Comparison of ENCODE assay signal across 12 cellular contexts in genomic region chr2:69933254-69933828, GRCh38. TPM values are rescaled to one million over a fixed set of nuclear protein-coding genes. Genes with fewer than 3 reads are reported as not detected.
DNase-seq lines count a peak whose midpoint lies in the region; ATAC-seq and TF ChIP-seq lines count a peak whose summit lies in the region.
"Had no signal": no experiment of that assay in that cellular context is flagged by ENCODE, and none has a peak within 500 bp of the region (broad histone marks: within the 10 kb centered on the region; RNA-seq: fewer than 3 reads in every experiment).

No MANE protein-coding gene starts in this region.

- DNase-seq in Right ventricle myocardium superior, result no peak
- DNase-seq in right atrium auricular region (ENCODE audit: low spot score), result no peak
- DNase-seq in activated T-helper 1 cell treated with anti-CD3 and anti-CD28 coated beads, Interleukin-12 subunit alpha, Interleukin-12 subunit beta, Interleukin-2, Interleukin-4 antibody, amounts not matched to agents 30 ng/mL and 10 ng/mL and 1 ng/mL, durations not matched to agents 14 hours and 24 hours and 36 hours (ENCODE audit: low spot score), result no peak
- peak; percentile 15 for DNase-seq in left kidney (ENCODE audit: low read depth, low spot score)
- DNase-seq in NCI-H345 (lab: John Stamatoyannopoulos, UW), result no peak
- no peak for DNase-seq in prostate gland (ENCODE audit: low spot score)
- DNase-seq in NCI-H1048 (lab: John Stamatoyannopoulos, UW), result no peak
- DNase-seq: body of pancreas; COR-L47; stimulated activated CD4-positive, alpha-beta T cell treated with anti-CD3 and anti-CD28 coated beads, Interleukin-15, amount 100 ng/mL, for 24 hours; stimulated activated naive CD8-positive, alpha-beta T cell treated with anti-CD3 and anti-CD28 coated beads, Interleukin-15, amount 100 ng/mL, for 72 hours had no signal

- peaks cover 33% of the 10 kb centered on the region for H3K36me3 ChIP-seq in right atrium auricular region
- peaks cover 0 to 3% of the 10 kb centered on the region in 2 donors for H3K36me3 ChIP-seq in prostate gland

- TF ChIP-seq POLR2A in prostate gland (IDR thresholded peaks at IDR 0.05), result no peak

- H3K27me3 Mint-ChIP-seq in activated T-helper 1 cell treated with anti-CD3 and anti-CD28 coated beads, Interleukin-12 subunit alpha, Interleukin-12 subunit beta, Interleukin-2, Interleukin-4 antibody, amounts not matched to agents 30 ng/mL and 10 ng/mL and 1 ng/mL, durations not matched to agents 14 hours and 24 hours and 36 hours (ENCODE audit: insufficient read depth), result no peaks in the 10 kb centered on the region
- H3K27me3 Mint-ChIP-seq: stimulated activated naive CD8-positive, alpha-beta T cell treated with anti-CD3 and anti-CD28 coated beads, Interleukin-15, amount 100 ng/mL, for 72 hours had no signal

- no peak for TF ChIP-seq CTCF in right atrium auricular region (IDR thresholded peaks at IDR 0.05)
- TF ChIP-seq CTCF in prostate gland (IDR thresholded peaks at IDR 0.05), result no peak

- H3K36me3 Mint-ChIP-seq in activated T-helper 1 cell treated with anti-CD3 and anti-CD28 coated beads, Interleukin-12 subunit alpha, Interleukin-12 subunit beta, Interleukin-2, Interleukin-4 antibody, amounts not matched to agents 30 ng/mL and 10 ng/mL and 1 ng/mL, durations not matched to agents 14 hours and 24 hours and 36 hours (ENCODE audit: low read depth), result peaks cover 43% of the 10 kb centered on the region

- ATAC-seq in Right ventricle myocardium superior (ENCODE audit: poor library complexity) (peak; percentile 59), GM21619 (IDR thresholded peaks at IDR 0.05; ENCODE audit: unreplicated experiment) (no peak)
- ATAC-seq: body of pancreas had no signal

- peak overlapping the region; percentile 41 for H3K27ac Mint-ChIP-seq in activated T-helper 1 cell treated with anti-CD3 and anti-CD28 coated beads, Interleukin-12 subunit alpha, Interleukin-12 subunit beta, Interleukin-2, Interleukin-4 antibody, amounts not matched to agents 30 ng/mL and 10 ng/mL and 1 ng/mL, durations not matched to agents 14 hours and 24 hours and 36 hours

- no peaks in the 10 kb centered on the region for H3K9me3 Mint-ChIP-seq in activated T-helper 1 cell treated with anti-CD3 and anti-CD28 coated beads, Interleukin-12 subunit alpha, Interleukin-12 subunit beta, Interleukin-2, Interleukin-4 antibody, amounts not matched to agents 30 ng/mL and 10 ng/mL and 1 ng/mL, durations not matched to agents 14 hours and 24 hours and 36 hours
- H3K9me3 Mint-ChIP-seq: stimulated activated naive CD8-positive, alpha-beta T cell treated with anti-CD3 and anti-CD28 coated beads, Interleukin-15, amount 100 ng/mL, for 72 hours had no signal

- H3K27ac ChIP-seq in right atrium auricular region, result no peak overlapping the region
- H3K27ac ChIP-seq in prostate gland, result no peak overlapping the region

- H3K4me1 ChIP-seq in right atrium auricular region, result peaks cover 0 to 10% of the 10 kb centered on the region in 2 donors
- no peaks in the 10 kb centered on the region for H3K4me1 ChIP-seq in prostate gland (replicated peaks)

- intact Hi-C loops in Right ventricle myocardium superior (cut with DNase I) (no loop called here), prostate gland (cut with DNase I) (no loop called here)
- intact Hi-C loops in activated T-helper 1 cell treated with anti-CD3 and anti-CD28 coated beads, Interleukin-12 subunit alpha, Interleukin-12 subunit beta, Interleukin-2, Interleukin-4 antibody, amounts not matched to agents 30 ng/mL and 10 ng/mL and 1 ng/mL, durations not matched to agents 14 hours and 24 hours and 36 hours (cut with micrococcal nuclease), result loop anchor here (5.0 kb wide), 1 partner anchor 134 kb away; no protein-coding TSS in a partner anchor

- H3K27me3 ChIP-seq in right atrium auricular region, result no peaks in the 10 kb centered on the region
- H3K27me3 ChIP-seq in prostate gland (replicated peaks; ENCODE audit: insufficient read depth), result no peaks in the 10 kb centered on the region
- H3K27me3 ChIP-seq: body of pancreas had no signal

- no peak overlapping the region for H3K4me3 ChIP-seq in right atrium auricular region
- no peak overlapping the region for H3K4me3 ChIP-seq in prostate gland
- H3K4me3 ChIP-seq: body of pancreas had no signal

- H3K9me3 ChIP-seq in right atrium auricular region, result no peaks in the 10 kb centered on the region
- no peaks in the 10 kb centered on the region for H3K9me3 ChIP-seq in prostate gland
- H3K9me3 ChIP-seq: body of pancreas had no signal

- H3K4me1 Mint-ChIP-seq in activated T-helper 1 cell treated with anti-CD3 and anti-CD28 coated beads, Interleukin-12 subunit alpha, Interleukin-12 subunit beta, Interleukin-2, Interleukin-4 antibody, amounts not matched to agents 30 ng/mL and 10 ng/mL and 1 ng/mL, durations not matched to agents 14 hours and 24 hours and 36 hours (ENCODE audit: low read depth), result peaks cover 41% of the 10 kb centered on the region

- H3K4me3 Mint-ChIP-seq in activated T-helper 1 cell treated with anti-CD3 and anti-CD28 coated beads, Interleukin-12 subunit alpha, Interleukin-12 subunit beta, Interleukin-2, Interleukin-4 antibody, amounts not matched to agents 30 ng/mL and 10 ng/mL and 1 ng/mL, durations not matched to agents 14 hours and 24 hours and 36 hours, result peak overlapping the region; percentile 13

RNA-seq across cellular contexts. Expression of gene MXD1, which starts 18.4 kb away (rescaled TPM):
- total RNA-seq in Right ventricle myocardium superior, result 5.1 TPM
- total RNA-seq in right atrium auricular region, result 1 to 10 TPM; 4.4 to 4.7 TPM
- 16.0 and 18.1 TPM in 2 replicates for total RNA-seq in activated T-helper 1 cell treated with anti-CD3 and anti-CD28 coated beads, Interleukin-12 subunit alpha, Interleukin-12 subunit beta, Interleukin-2, Interleukin-4 antibody, amounts not matched to agents 30 ng/mL and 10 ng/mL and 1 ng/mL, durations not matched to agents 14 hours and 24 hours and 36 hours
- 1 to 10 TPM; 4.2 to 8.0 TPM for total RNA-seq in prostate gland

RNA-seq across cellular contexts. Expression of gene ASPRV1, which starts 28.1 kb away (rescaled TPM):
- total RNA-seq in Right ventricle myocardium superior (0.78 TPM), right atrium auricular region (under 1 TPM; 0.33 to 0.83 TPM), prostate gland (10 to 100 TPM in 1 of 2 donors, 1 to 10 TPM in 1; 2.6 to 10.3 TPM)
- total RNA-seq in activated T-helper 1 cell treated with anti-CD3 and anti-CD28 coated beads, Interleukin-12 subunit alpha, Interleukin-12 subunit beta, Interleukin-2, Interleukin-4 antibody, amounts not matched to agents 30 ng/mL and 10 ng/mL and 1 ng/mL, durations not matched to agents 14 hours and 24 hours and 36 hours, result 0.44 and 0.91 TPM in 2 replicates

RNA-seq across cellular contexts. Expression of gene SNRNP27, which starts 39.6 kb away (rescaled TPM):
- total RNA-seq in Right ventricle myocardium superior (54.6 TPM), right atrium auricular region (10 to 100 TPM; 61.7 to 73.3 TPM), prostate gland (10 to 100 TPM; 52.1 to 69.1 TPM)
- 54.0 and 55.6 TPM in 2 replicates for total RNA-seq in activated T-helper 1 cell treated with anti-CD3 and anti-CD28 coated beads, Interleukin-12 subunit alpha, Interleukin-12 subunit beta, Interleukin-2, Interleukin-4 antibody, amounts not matched to agents 30 ng/mL and 10 ng/mL and 1 ng/mL, durations not matched to agents 14 hours and 24 hours and 36 hours
